ENCODE assay signal across 3 cellular contexts in the genomic region with DNA sequence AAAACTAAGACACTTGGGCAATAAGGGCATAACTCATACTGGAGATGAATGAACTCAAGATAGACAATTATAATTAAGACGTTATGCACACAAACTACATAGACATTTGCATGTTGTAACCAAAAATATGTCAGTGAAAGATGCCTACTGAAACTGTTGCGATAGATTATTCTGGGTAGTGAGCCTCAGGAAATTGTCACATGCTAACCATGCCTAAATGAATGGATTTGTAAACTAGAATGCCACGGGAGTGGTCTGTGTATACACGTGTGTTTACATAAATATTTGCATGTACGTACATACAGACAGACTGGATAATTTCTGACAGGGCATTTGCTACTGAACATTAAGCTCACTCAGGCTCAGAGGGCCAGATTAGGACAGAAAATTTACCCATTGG.
TF ChIP-seq lines count a peak whose summit lies in the region.

No MANE protein-coding gene starts in this region.

TF ChIP-seq in SK-N-SH, 30 proteins besides CTCF, POLR2A, EP300 and RAD21 (continued from another document and continues in another):
- TF ChIP-seq, protein P1, sequence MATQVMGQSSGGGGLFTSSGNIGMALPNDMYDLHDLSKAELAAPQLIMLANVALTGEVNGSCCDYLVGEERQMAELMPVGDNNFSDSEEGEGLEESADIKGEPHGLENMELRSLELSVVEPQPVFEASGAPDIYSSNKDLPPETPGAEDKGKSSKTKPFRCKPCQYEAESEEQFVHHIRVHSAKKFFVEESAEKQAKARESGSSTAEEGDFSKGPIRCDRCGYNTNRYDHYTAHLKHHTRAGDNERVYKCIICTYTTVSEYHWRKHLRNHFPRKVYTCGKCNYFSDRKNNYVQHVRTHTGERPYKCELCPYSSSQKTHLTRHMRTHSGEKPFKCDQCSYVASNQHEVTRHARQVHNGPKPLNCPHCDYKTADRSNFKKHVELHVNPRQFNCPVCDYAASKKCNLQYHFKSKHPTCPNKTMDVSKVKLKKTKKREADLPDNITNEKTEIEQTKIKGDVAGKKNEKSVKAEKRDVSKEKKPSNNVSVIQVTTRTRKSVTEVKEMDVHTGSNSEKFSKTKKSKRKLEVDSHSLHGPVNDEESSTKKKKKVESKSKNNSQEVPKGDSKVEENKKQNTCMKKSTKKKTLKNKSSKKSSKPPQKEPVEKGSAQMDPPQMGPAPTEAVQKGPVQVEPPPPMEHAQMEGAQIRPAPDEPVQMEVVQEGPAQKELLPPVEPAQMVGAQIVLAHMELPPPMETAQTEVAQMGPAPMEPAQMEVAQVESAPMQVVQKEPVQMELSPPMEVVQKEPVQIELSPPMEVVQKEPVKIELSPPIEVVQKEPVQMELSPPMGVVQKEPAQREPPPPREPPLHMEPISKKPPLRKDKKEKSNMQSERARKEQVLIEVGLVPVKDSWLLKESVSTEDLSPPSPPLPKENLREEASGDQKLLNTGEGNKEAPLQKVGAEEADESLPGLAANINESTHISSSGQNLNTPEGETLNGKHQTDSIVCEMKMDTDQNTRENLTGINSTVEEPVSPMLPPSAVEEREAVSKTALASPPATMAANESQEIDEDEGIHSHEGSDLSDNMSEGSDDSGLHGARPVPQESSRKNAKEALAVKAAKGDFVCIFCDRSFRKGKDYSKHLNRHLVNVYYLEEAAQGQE (IDR thresholded peaks at IDR 0.05; ENCODE audit: low read depth, low read length): no peak
- TF ChIP-seq ELF1 (IDR thresholded peaks at IDR 0.05) (no peak), NFIC (IDR thresholded peaks at IDR 0.05; ENCODE audit: borderline replicate concordance) (no peak), GABPA (IDR thresholded peaks at IDR 0.05; ENCODE audit: low read depth) (no peak), RCOR1 (IDR thresholded peaks at IDR 0.05; ENCODE audit: low read length) (no peak), MEF2A (IDR thresholded peaks at IDR 0.05; ENCODE audit: borderline replicate concordance, low read depth) (no peak), RXRA (IDR thresholded peaks at IDR 0.05; ENCODE audit: borderline replicate concordance, low read depth) (no peak), TEAD4 (IDR thresholded peaks at IDR 0.05; ENCODE audit: borderline replicate concordance, insufficient read depth) (no peak), SIN3A (IDR thresholded peaks at IDR 0.05; ENCODE audit: borderline replicate concordance, low read depth, low read length) (no peak), TCF12 (IDR thresholded peaks at IDR 0.05) (no peak)
- TF ChIP-seq, protein P2, sequence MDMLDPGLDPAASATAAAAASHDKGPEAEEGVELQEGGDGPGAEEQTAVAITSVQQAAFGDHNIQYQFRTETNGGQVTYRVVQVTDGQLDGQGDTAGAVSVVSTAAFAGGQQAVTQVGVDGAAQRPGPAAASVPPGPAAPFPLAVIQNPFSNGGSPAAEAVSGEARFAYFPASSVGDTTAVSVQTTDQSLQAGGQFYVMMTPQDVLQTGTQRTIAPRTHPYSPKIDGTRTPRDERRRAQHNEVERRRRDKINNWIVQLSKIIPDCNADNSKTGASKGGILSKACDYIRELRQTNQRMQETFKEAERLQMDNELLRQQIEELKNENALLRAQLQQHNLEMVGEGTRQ (IDR thresholded peaks at IDR 0.05; ENCODE audit: borderline replicate concordance, low read depth, low read length): no peak
- TF ChIP-seq, protein P3, sequence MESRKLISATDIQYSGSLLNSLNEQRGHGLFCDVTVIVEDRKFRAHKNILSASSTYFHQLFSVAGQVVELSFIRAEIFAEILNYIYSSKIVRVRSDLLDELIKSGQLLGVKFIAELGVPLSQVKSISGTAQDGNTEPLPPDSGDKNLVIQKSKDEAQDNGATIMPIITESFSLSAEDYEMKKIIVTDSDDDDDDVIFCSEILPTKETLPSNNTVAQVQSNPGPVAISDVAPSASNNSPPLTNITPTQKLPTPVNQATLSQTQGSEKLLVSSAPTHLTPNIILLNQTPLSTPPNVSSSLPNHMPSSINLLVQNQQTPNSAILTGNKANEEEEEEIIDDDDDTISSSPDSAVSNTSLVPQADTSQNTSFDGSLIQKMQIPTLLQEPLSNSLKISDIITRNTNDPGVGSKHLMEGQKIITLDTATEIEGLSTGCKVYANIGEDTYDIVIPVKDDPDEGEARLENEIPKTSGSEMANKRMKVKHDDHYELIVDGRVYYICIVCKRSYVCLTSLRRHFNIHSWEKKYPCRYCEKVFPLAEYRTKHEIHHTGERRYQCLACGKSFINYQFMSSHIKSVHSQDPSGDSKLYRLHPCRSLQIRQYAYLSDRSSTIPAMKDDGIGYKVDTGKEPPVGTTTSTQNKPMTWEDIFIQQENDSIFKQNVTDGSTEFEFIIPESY (IDR thresholded peaks at IDR 0.05; ENCODE audit: borderline replicate concordance, low read depth): no peak

TF ChIP-seq in SK-N-SH treated with all-trans-retinoic acid at 6 μM for 48 hours, 23 proteins besides CTCF, POLR2A, EP300 and RAD21 (continued from another document):
- TF ChIP-seq, protein P4, sequence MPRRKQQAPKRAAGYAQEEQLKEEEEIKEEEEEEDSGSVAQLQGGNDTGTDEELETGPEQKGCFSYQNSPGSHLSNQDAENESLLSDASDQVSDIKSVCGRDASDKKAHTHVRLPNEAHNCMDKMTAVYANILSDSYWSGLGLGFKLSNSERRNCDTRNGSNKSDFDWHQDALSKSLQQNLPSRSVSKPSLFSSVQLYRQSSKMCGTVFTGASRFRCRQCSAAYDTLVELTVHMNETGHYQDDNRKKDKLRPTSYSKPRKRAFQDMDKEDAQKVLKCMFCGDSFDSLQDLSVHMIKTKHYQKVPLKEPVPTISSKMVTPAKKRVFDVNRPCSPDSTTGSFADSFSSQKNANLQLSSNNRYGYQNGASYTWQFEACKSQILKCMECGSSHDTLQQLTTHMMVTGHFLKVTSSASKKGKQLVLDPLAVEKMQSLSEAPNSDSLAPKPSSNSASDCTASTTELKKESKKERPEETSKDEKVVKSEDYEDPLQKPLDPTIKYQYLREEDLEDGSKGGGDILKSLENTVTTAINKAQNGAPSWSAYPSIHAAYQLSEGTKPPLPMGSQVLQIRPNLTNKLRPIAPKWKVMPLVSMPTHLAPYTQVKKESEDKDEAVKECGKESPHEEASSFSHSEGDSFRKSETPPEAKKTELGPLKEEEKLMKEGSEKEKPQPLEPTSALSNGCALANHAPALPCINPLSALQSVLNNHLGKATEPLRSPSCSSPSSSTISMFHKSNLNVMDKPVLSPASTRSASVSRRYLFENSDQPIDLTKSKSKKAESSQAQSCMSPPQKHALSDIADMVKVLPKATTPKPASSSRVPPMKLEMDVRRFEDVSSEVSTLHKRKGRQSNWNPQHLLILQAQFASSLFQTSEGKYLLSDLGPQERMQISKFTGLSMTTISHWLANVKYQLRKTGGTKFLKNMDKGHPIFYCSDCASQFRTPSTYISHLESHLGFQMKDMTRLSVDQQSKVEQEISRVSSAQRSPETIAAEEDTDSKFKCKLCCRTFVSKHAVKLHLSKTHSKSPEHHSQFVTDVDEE (CRISPR knock-in tag; IDR thresholded peaks at IDR 0.05): no peak
- TF ChIP-seq PPARA (CRISPR knock-in tag; IDR thresholded peaks at IDR 0.05; ENCODE audit: borderline replicate concordance) (no peak), ISL1 (CRISPR knock-in tag; IDR thresholded peaks at IDR 0.05) (no peak), TCF4 (CRISPR knock-in tag; IDR thresholded peaks at IDR 0.05; ENCODE audit: borderline replicate concordance) (no peak), CSDC2 (CRISPR knock-in tag; IDR thresholded peaks at IDR 0.05) (no peak)

TF ChIP-seq in GM23338, 12 proteins besides CTCF, POLR2A, EP300 and RAD21:
- TF ChIP-seq, protein P5, sequence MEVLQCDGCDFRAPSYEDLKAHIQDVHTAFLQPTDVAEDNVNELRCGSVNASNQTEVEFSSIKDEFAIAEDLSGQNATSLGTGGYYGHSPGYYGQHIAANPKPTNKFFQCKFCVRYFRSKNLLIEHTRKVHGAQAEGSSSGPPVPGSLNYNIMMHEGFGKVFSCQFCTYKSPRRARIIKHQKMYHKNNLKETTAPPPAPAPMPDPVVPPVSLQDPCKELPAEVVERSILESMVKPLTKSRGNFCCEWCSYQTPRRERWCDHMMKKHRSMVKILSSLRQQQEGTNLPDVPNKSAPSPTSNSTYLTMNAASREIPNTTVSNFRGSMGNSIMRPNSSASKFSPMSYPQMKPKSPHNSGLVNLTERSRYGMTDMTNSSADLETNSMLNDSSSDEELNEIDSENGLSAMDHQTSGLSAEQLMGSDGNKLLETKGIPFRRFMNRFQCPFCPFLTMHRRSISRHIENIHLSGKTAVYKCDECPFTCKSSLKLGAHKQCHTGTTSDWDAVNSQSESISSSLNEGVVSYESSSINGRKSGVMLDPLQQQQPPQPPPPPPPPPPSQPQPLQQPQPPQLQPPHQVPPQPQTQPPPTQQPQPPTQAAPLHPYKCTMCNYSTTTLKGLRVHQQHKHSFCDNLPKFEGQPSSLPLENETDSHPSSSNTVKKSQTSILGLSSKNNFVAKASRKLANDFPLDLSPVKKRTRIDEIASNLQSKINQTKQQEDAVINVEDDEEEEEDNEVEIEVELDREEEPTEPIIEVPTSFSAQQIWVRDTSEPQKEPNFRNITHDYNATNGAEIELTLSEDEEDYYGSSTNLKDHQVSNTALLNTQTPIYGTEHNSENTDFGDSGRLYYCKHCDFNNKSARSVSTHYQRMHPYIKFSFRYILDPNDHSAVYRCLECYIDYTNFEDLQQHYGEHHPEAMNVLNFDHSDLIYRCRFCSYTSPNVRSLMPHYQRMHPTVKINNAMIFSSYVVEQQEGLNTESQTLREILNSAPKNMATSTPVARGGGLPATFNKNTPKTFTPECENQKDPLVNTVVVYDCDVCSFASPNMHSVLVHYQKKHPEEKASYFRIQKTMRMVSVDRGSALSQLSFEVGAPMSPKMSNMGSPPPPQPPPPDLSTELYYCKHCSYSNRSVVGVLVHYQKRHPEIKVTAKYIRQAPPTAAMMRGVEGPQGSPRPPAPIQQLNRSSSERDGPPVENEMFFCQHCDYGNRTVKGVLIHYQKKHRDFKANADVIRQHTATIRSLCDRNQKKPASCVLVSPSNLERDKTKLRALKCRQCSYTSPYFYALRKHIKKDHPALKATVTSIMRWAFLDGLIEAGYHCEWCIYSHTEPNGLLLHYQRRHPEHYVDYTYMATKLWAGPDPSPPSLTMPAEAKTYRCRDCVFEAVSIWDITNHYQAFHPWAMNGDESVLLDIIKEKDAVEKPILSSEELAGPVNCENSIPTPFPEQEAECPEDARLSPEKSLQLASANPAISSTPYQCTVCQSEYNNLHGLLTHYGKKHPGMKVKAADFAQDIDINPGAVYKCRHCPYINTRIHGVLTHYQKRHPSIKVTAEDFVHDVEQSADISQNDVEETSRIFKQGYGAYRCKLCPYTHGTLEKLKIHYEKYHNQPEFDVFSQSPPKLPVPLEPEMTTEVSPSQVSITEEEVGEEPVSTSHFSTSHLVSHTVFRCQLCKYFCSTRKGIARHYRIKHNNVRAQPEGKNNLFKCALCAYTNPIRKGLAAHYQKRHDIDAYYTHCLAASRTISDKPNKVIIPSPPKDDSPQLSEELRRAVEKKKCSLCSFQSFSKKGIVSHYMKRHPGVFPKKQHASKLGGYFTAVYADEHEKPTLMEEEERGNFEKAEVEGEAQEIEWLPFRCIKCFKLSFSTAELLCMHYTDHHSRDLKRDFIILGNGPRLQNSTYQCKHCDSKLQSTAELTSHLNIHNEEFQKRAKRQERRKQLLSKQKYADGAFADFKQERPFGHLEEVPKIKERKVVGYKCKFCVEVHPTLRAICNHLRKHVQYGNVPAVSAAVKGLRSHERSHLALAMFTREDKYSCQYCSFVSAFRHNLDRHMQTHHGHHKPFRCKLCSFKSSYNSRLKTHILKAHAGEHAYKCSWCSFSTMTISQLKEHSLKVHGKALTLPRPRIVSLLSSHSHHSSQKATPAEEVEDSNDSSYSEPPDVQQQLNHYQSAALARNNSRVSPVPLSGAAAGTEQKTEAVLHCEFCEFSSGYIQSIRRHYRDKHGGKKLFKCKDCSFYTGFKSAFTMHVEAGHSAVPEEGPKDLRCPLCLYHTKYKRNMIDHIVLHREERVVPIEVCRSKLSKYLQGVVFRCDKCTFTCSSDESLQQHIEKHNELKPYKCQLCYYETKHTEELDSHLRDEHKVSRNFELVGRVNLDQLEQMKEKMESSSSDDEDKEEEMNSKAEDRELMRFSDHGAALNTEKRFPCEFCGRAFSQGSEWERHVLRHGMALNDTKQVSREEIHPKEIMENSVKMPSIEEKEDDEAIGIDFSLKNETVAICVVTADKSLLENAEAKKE (CRISPR knock-in tag; IDR thresholded peaks at IDR 0.05): no peak
- TF ChIP-seq STAT1 (IDR thresholded peaks at IDR 0.05; ENCODE audit: unreplicated experiment) (no peak), NANOG (IDR thresholded peaks at IDR 0.05; ENCODE audit: borderline replicate concordance) (no peak), ZNF114 (CRISPR knock-in tag; IDR thresholded peaks at IDR 0.05) (no peak), POLR2AphosphoS5 (IDR thresholded peaks at IDR 0.05; ENCODE audit: low read depth) (no peak)
- TF ChIP-seq, protein P6, sequence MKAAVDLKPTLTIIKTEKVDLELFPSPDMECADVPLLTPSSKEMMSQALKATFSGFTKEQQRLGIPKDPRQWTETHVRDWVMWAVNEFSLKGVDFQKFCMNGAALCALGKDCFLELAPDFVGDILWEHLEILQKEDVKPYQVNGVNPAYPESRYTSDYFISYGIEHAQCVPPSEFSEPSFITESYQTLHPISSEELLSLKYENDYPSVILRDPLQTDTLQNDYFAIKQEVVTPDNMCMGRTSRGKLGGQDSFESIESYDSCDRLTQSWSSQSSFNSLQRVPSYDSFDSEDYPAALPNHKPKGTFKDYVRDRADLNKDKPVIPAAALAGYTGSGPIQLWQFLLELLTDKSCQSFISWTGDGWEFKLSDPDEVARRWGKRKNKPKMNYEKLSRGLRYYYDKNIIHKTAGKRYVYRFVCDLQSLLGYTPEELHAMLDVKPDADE (IDR thresholded peaks at IDR 0.05): no peak
